ENCODE assay signal across 9 cellular contexts in genomic region chr7:4830176-4830575, GRCh38. TPM values are rescaled to one million over a fixed set of nuclear protein-coding genes. Genes with fewer than 3 reads are reported as not detected.
DNase-seq lines count a peak whose midpoint lies in the region; ATAC-seq, FAIRE-seq and TF ChIP-seq lines count a peak whose summit lies in the region.
"Had no signal": no experiment of that assay in that cellular context is flagged by ENCODE, and none has a peak within 500 bp of the region (broad histone marks: within the 10 kb centered on the region; RNA-seq: fewer than 3 reads in every experiment).

No MANE protein-coding gene starts in this region.

- FAIRE-seq in G401.6 (lab: Jason Lieb, UNC) (peak; percentile 27), kidney (lab: Jason Lieb, UNC) (no peak)

- H3K9me3 Mint-ChIP-seq in T-helper 2 cell treated with Interferon-gamma antibody and Interleukin-4, amounts not matched to agents 5 μg/mL and 100 μg/mL, for 36 hours: no peaks in the 10 kb centered on the region
- H3K9me3 Mint-ChIP-seq: activated naive CD4-positive, alpha-beta T cell treated with anti-CD3 and anti-CD28 coated beads, Interleukin-2, amount 50 U/mL, for 24 hours had no signal

- TF ChIP-seq CTCF in body of pancreas (IDR thresholded peaks at IDR 0.05) (peak; percentile 59 to 99 (median 78)), kidney (IDR thresholded peaks at IDR 0.05; ENCODE audit: borderline replicate concordance, extremely low read depth, insufficient read depth) (peak; percentile 82)

- no peak overlapping the region for H3K27ac ChIP-seq in body of pancreas
- no peak overlapping the region for H3K27ac ChIP-seq in kidney (ENCODE audit: low read depth in 2 of 2, low read length in 2 of 2)

- no peaks in the 10 kb centered on the region for H3K27me3 ChIP-seq in body of pancreas

- WGBS in body of pancreas, 2 donors: 38 to 55% methylated on average over 9 to 14 of the region's 14 CpGs

- H3K36me3 Mint-ChIP-seq in T-helper 2 cell treated with Interferon-gamma antibody and Interleukin-4, amounts not matched to agents 5 μg/mL and 100 μg/mL, for 36 hours (ENCODE audit: low read depth): no peaks in the 10 kb centered on the region
- H3K36me3 Mint-ChIP-seq: activated naive CD4-positive, alpha-beta T cell treated with anti-CD3 and anti-CD28 coated beads, Interleukin-2, amount 50 U/mL, for 24 hours had no signal

- no peaks in the 10 kb centered on the region for H3K4me1 ChIP-seq in body of pancreas
- no peaks in the 10 kb centered on the region for H3K4me1 ChIP-seq in kidney (ENCODE audit: control insufficient read depth in 1 of 2, insufficient read depth in 1 of 2, low read depth in 1 of 2, low read length in 2 of 2)

- intact Hi-C loops in body of pancreas (cut with DNase I) (no loop called here), kidney (cut with DNase I) (no loop called here)

- no peaks in the 10 kb centered on the region for H3K4me1 Mint-ChIP-seq in T-helper 2 cell treated with Interferon-gamma antibody and Interleukin-4, amounts not matched to agents 5 μg/mL and 100 μg/mL, for 36 hours (ENCODE audit: low read depth)

- H3K36me3 ChIP-seq in body of pancreas (replicated peaks in 1 of 2; ENCODE audit: insufficient read depth in 1 of 2, low read depth in 2 of 2) (no peaks in the 10 kb centered on the region), kidney (ENCODE audit: control insufficient read depth in 1 of 2, insufficient read depth in 2 of 2, low read length in 2 of 2) (no peaks in the 10 kb centered on the region)

- H3K9me3 ChIP-seq in body of pancreas: no peaks in the 10 kb centered on the region
- H3K9me3 ChIP-seq in kidney (ENCODE audit: control insufficient read depth in 1 of 2, low read length in 2 of 2): no peaks in the 10 kb centered on the region

- peak in 71 of 76 experiments; percentile 7 to 83 (median 56) for DNase-seq in HUDEP-2 (lab: John Stamatoyannopoulos, UW; ENCODE audit: unreplicated experiment in 76 of 76)
- DNase-seq in T-helper 2 cell treated with Interferon-gamma antibody and Interleukin-4, amounts not matched to agents 5 μg/mL and 100 μg/mL, for 36 hours (ENCODE audit: low spot score): peak; percentile 44
- peak; percentile 70 to 85 (median 76) for DNase-seq in body of pancreas
- DNase-seq in kidney: no peak
- DNase-seq in stimulated activated CD4-positive, alpha-beta T cell treated with anti-CD3 and anti-CD28 coated beads, Interleukin-4, amount 100 ng/mL, for 48 hours (ENCODE audit: low read depth in 2 of 2): peak; percentile 45 to 49
- DNase-seq in mesenteric fat pad (ENCODE audit: low spot score): no peak
- no peak for DNase-seq in occipital lobe (lab: John Stamatoyannopoulos, UW)

- H3K27me3 Mint-ChIP-seq in T-helper 2 cell treated with Interferon-gamma antibody and Interleukin-4, amounts not matched to agents 5 μg/mL and 100 μg/mL, for 36 hours (ENCODE audit: low read depth): no peaks in the 10 kb centered on the region
- H3K27me3 Mint-ChIP-seq: activated naive CD4-positive, alpha-beta T cell treated with anti-CD3 and anti-CD28 coated beads, Interleukin-2, amount 50 U/mL, for 24 hours had no signal

- peak; percentile 81 for ATAC-seq in body of pancreas

- TF ChIP-seq POLR2A in body of pancreas (IDR thresholded peaks at IDR 0.05): no peak

- H3K4me3 ChIP-seq in body of pancreas (no peak overlapping the region), kidney (ENCODE audit: low read length in 2 of 2) (no peak overlapping the region)

- no peak overlapping the region for H3K4me3 Mint-ChIP-seq in T-helper 2 cell treated with Interferon-gamma antibody and Interleukin-4, amounts not matched to agents 5 μg/mL and 100 μg/mL, for 36 hours
- H3K4me3 Mint-ChIP-seq: activated naive CD4-positive, alpha-beta T cell treated with anti-CD3 and anti-CD28 coated beads, Interleukin-2, amount 50 U/mL, for 24 hours had no signal

- no peak overlapping the region for H3K27ac Mint-ChIP-seq in T-helper 2 cell treated with Interferon-gamma antibody and Interleukin-4, amounts not matched to agents 5 μg/mL and 100 μg/mL, for 36 hours
- H3K27ac Mint-ChIP-seq: activated naive CD4-positive, alpha-beta T cell treated with anti-CD3 and anti-CD28 coated beads, Interleukin-2, amount 50 U/mL, for 24 hours had no signal

- peak overlapping the region in 1 of 2 donors; percentile 34 for H3K9ac ChIP-seq in kidney (ENCODE audit: low read length in 2 of 2)

RNA-seq across cellular contexts. Expression of gene PAPOLB, which starts 31.7 kb away (rescaled TPM):
- under 1 TPM in 1 of 2 donors, not detected in 1; under 0.01 TPM for total RNA-seq in body of pancreas
- total RNA-seq in kidney: 0.06 TPM
- polyA plus RNA-seq in kidney (ENCODE audit: insufficient read depth, low read depth, low replicate concordance): not detected
- total RNA-seq in mesenteric fat pad: 0.22 TPM
- 0.94 TPM for total RNA-seq in occipital lobe

RNA-seq across cellular contexts. Expression of gene RADIL, which starts 53.3 kb away (rescaled TPM):
- total RNA-seq in body of pancreas (10 to 100 TPM in 1 of 2 donors, 1 to 10 TPM in 1; 2.1 to 29.0 TPM), kidney (1.0 TPM), mesenteric fat pad (6.1 TPM), occipital lobe (2.3 TPM)
- 1.7 TPM for polyA plus RNA-seq in kidney (ENCODE audit: insufficient read depth, low read depth, low replicate concordance)

RNA-seq across cellular contexts. Expression of gene AP5Z1, which starts 54.8 kb away (rescaled TPM):
- total RNA-seq in body of pancreas: 10 to 100 TPM; 20.2 to 23.4 TPM
- 38.5 TPM for total RNA-seq in kidney
- 23.4 TPM for polyA plus RNA-seq in kidney (ENCODE audit: insufficient read depth, low read depth, low replicate concordance)
- total RNA-seq in mesenteric fat pad: 37.6 TPM
- 14.7 TPM for total RNA-seq in occipital lobe

Comparison
In these comparisons a context has a peak if more than half of its experiments do, and no peak if none do; other contexts are left out.
1. DNase-seq: peak in HUDEP-2 (71 of 76), T-helper 2 cell treated with Interferon-gamma antibody and Interleukin-4, amounts not matched to agents 5 μg/mL and 100 μg/mL, for 36 hours (single experiment), body of pancreas (4 of 4) and stimulated activated CD4-positive, alpha-beta T cell treated with anti-CD3 and anti-CD28 coated beads, Interleukin-4, amount 100 ng/mL, for 48 hours (2 of 2); none in kidney (single experiment), mesenteric fat pad (single experiment) and occipital lobe (single experiment).